ENCODE assay signal across 37 cellular contexts in genomic region chr22:36135306-36135705, GRCh38. TPM values are rescaled to one million over a fixed set of nuclear protein-coding genes. Genes with fewer than 3 reads are reported as not detected.
"Had no signal": no experiment of that assay in that cellular context is flagged by ENCODE, and none has a peak within 500 bp of the region (broad histone marks: within the 10 kb centered on the region; RNA-seq: fewer than 3 reads in every experiment).

No MANE protein-coding gene starts in this region.

- H3K27me3 ChIP-seq: adrenal gland, ascending aorta, breast epithelium, cardiac muscle cell, gastroesophageal sphincter had no signal

- H3K27me3 Mint-ChIP-seq: activated CD4-positive, alpha-beta memory T cell treated with anti-CD3 and anti-CD28 coated beads for 36 hours; activated naive CD4-positive, alpha-beta T cell treated with anti-CD3 and anti-CD28 coated beads, Interleukin-2, amount 50 U/mL, for 24 hours; activated naive CD8-positive, alpha-beta T cell treated with anti-CD3 and anti-CD28 coated beads for 36 hours; activated naive CD8-positive, alpha-beta T cell treated with anti-CD3 and anti-CD28 coated beads, Interleukin-2, amount 50 U/mL, for 24 hours; activated T-cell treated with anti-CD3 and anti-CD28 coated beads, Interleukin-2, amount 50 U/mL, for 24 hours had no signal

- H3K4me3 ChIP-seq: adrenal gland, ascending aorta, breast epithelium, cardiac muscle cell, coronary artery, esophagus squamous epithelium, gastroesophageal sphincter had no signal

- H3K9me3 Mint-ChIP-seq: activated B cell treated with CpG ODN at 0.5 μM for 24 hours; activated CD4-positive, alpha-beta memory T cell treated with anti-CD3 and anti-CD28 coated beads for 36 hours; activated naive CD4-positive, alpha-beta T cell treated with anti-CD3 and anti-CD28 coated beads for 36 hours; activated naive CD4-positive, alpha-beta T cell treated with anti-CD3 and anti-CD28 coated beads, Interleukin-2, amount 50 U/mL, for 24 hours; activated naive CD8-positive, alpha-beta T cell treated with anti-CD3 and anti-CD28 coated beads for 36 hours; activated naive CD8-positive, alpha-beta T cell treated with anti-CD3 and anti-CD28 coated beads, Interleukin-2, amount 50 U/mL, for 24 hours; activated T-cell treated with anti-CD3 and anti-CD28 coated beads, Interleukin-2, amount 50 U/mL, for 24 hours; activated T-helper 2 cell treated with anti-CD3 and anti-CD28 coated beads, Interferon-gamma antibody, Interleukin-2, Interleukin-4, amounts not matched to agents 10 μg/mL and 5 μg/mL and 100 μg/mL, durations not matched to agents 14 hours and 24 hours and 36 hours; brain; T-helper 2 cell treated with Interferon-gamma antibody and Interleukin-4, amounts not matched to agents 5 μg/mL and 100 μg/mL, for 36 hours had no signal

- H3K27ac ChIP-seq: adrenal gland, ascending aorta, breast epithelium, cardiac muscle cell, coronary artery, epithelial cell of prostate, esophagus squamous epithelium, gastroesophageal sphincter, WERI-Rb-1 had no signal

- H3K4me1 Mint-ChIP-seq: activated B cell treated with CpG ODN at 0.5 μM for 24 hours, brain had no signal

- DNase-seq: activated B cell treated with CpG ODN at 0.5 μM for 24 hours; activated CD4-positive, alpha-beta memory T cell treated with anti-CD3 and anti-CD28 coated beads for 36 hours; activated CD4-positive, alpha-beta T cell treated with anti-CD3 and anti-CD28 coated beads for 48 hours; activated CD4-positive, alpha-beta T cell treated with anti-CD3 and anti-CD28 coated beads, Interleukin-2, amount 50 U/mL, for 1 hour; activated CD8-positive, alpha-beta memory T cell treated with anti-CD3 and anti-CD28 coated beads, Interleukin-2, amount 10 ng/mL, durations not matched to agents 7 days and 5 days; activated CD8-positive, alpha-beta memory T cell treated with anti-CD3 and anti-CD28 coated beads, Interleukin-2, amount 50 U/mL, for 4 hours; activated CD8-positive, alpha-beta T cell treated with anti-CD3 and anti-CD28 coated beads, Interleukin-2, amount 10 ng/mL, durations not matched to agents 7 days and 5 days; activated effector memory CD4-positive, alpha-beta T cell treated with anti-CD3 and anti-CD28 coated beads, Interleukin-2, amount 50 U/mL, for 16 hours; activated naive CD4-positive, alpha-beta T cell treated with anti-CD3 and anti-CD28 coated beads for 36 hours; activated naive CD8-positive, alpha-beta T cell treated with anti-CD3 and anti-CD28 coated beads for 36 hours; activated naive CD8-positive, alpha-beta T cell treated with anti-CD3 and anti-CD28 coated beads, Interleukin-2, amount 50 U/mL, for 24 hours; activated T-cell treated with anti-CD3 and anti-CD28 coated beads, Interleukin-2, amount 50 U/mL, for 24 hours; adrenal gland; central memory CD4-positive, alpha-beta T cell; cerebellar nuclear complex; dermis blood vessel endothelial cell; effector CD4-positive, alpha-beta T cell; esophagus squamous epithelium; foreskin melanocyte; head of caudate nucleus; T-helper 1 cell; T-helper 17 cell; T1000; WERI-Rb-1 had no signal

- FAIRE-seq: endometrium, endothelial cell of umbilical vein had no signal

- H3K36me3 ChIP-seq: adrenal gland, ascending aorta, breast epithelium, cardiac muscle cell, WERI-Rb-1 had no signal

- H3K36me3 Mint-ChIP-seq: brain had no signal

- ATAC-seq: activated CD4-positive, CD25-positive, alpha-beta regulatory T cell treated with anti-CD3 and anti-CD28 coated beads, Interleukin-2, amount 50 U/mL, for 24 hours; activated CD8-positive, alpha-beta memory T cell treated with anti-CD3 and anti-CD28 coated beads, Interleukin-2, amount 10 ng/mL, durations not matched to agents 7 days and 5 days; activated CD8-positive, alpha-beta T cell treated with anti-CD3 and anti-CD28 coated beads, Interleukin-2, amount 10 ng/mL, durations not matched to agents 7 days and 5 days; activated naive CD8-positive, alpha-beta T cell treated with anti-CD3 and anti-CD28 coated beads, Interleukin-2, amount 50 U/mL, for 24 hours; gastroesophageal sphincter; T-helper 17 cell had no signal

- H3K4me1 ChIP-seq: adrenal gland, ascending aorta, breast epithelium, esophagus squamous epithelium, gastroesophageal sphincter had no signal

- H3K4me3 Mint-ChIP-seq: activated B cell treated with CpG ODN at 0.5 μM for 24 hours; activated CD4-positive, alpha-beta memory T cell treated with anti-CD3 and anti-CD28 coated beads for 36 hours; activated CD8-positive, alpha-beta memory T cell treated with anti-CD3 and anti-CD28 coated beads, Interleukin-2, amount 10 ng/mL, durations not matched to agents 7 days and 5 days; activated CD8-positive, alpha-beta T cell treated with anti-CD3 and anti-CD28 coated beads, Interleukin-2, amount 10 ng/mL, durations not matched to agents 7 days and 5 days; activated naive CD4-positive, alpha-beta T cell treated with anti-CD3 and anti-CD28 coated beads for 36 hours; activated naive CD4-positive, alpha-beta T cell treated with anti-CD3 and anti-CD28 coated beads, Interleukin-2, amount 50 U/mL, for 24 hours; activated naive CD8-positive, alpha-beta T cell treated with anti-CD3 and anti-CD28 coated beads for 36 hours; activated naive CD8-positive, alpha-beta T cell treated with anti-CD3 and anti-CD28 coated beads, Interleukin-2, amount 50 U/mL, for 24 hours; activated T-cell treated with anti-CD3 and anti-CD28 coated beads, Interleukin-2, amount 50 U/mL, for 24 hours; brain; T-helper 17 cell; T-helper 2 cell treated with Interferon-gamma antibody and Interleukin-4, amounts not matched to agents 5 μg/mL and 100 μg/mL, for 36 hours had no signal

- H3K9me3 ChIP-seq: adrenal gland, ascending aorta, breast epithelium, esophagus squamous epithelium, gastroesophageal sphincter had no signal

- H3K27ac Mint-ChIP-seq: activated B cell treated with CpG ODN at 0.5 μM for 24 hours; activated CD4-positive, alpha-beta memory T cell treated with anti-CD3 and anti-CD28 coated beads for 36 hours; activated CD8-positive, alpha-beta memory T cell treated with anti-CD3 and anti-CD28 coated beads, Interleukin-2, amount 10 ng/mL, durations not matched to agents 7 days and 5 days; activated CD8-positive, alpha-beta T cell treated with anti-CD3 and anti-CD28 coated beads, Interleukin-2, amount 10 ng/mL, durations not matched to agents 7 days and 5 days; activated naive CD4-positive, alpha-beta T cell treated with anti-CD3 and anti-CD28 coated beads for 36 hours; activated naive CD4-positive, alpha-beta T cell treated with anti-CD3 and anti-CD28 coated beads, Interleukin-2, amount 50 U/mL, for 24 hours; activated naive CD8-positive, alpha-beta T cell treated with anti-CD3 and anti-CD28 coated beads for 36 hours; activated naive CD8-positive, alpha-beta T cell treated with anti-CD3 and anti-CD28 coated beads, Interleukin-2, amount 50 U/mL, for 24 hours; activated T-helper 2 cell treated with anti-CD3 and anti-CD28 coated beads, Interferon-gamma antibody, Interleukin-2, Interleukin-4, amounts not matched to agents 10 μg/mL and 5 μg/mL and 100 μg/mL, durations not matched to agents 14 hours and 24 hours and 36 hours; brain; T-helper 2 cell treated with Interferon-gamma antibody and Interleukin-4, amounts not matched to agents 5 μg/mL and 100 μg/mL, for 36 hours had no signal

RNA-seq across cellular contexts. Expression of gene APOL3, which starts 25.2 kb away (rescaled TPM):
- total RNA-seq: cardiac muscle cell had no signal
